ENCODE assay signal across 39 cellular contexts in the genomic region with DNA sequence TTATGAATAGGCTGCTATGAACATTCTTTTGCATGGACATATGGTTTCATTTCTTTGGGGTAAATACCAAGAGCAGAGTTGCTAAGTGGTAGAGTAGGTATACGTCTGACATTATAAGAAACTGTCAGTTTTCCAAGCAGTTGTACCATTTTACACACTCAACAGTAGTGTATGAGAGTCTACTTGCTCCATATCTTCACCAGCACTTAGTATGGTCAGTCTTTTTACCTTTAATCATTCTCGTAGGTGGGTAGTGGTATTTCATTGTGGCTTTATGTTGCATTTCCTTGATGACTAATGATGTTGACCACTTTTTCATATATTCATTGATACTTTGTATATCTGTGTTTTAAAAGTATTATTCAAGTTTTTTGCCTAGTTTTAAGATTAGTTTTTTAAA. TPM values are rescaled to one million over a fixed set of nuclear protein-coding genes. Genes with fewer than 3 reads are reported as not detected.
"Had no signal": no experiment of that assay in that cellular context is flagged by ENCODE, and none has a peak within 500 bp of the region (broad histone marks: within the 10 kb centered on the region; RNA-seq: fewer than 3 reads in every experiment).

No MANE protein-coding gene starts in this region.

- H3K27ac Mint-ChIP-seq: activated naive CD4-positive, alpha-beta T cell treated with anti-CD3 and anti-CD28 coated beads for 36 hours; activated naive CD4-positive, alpha-beta T cell treated with anti-CD3 and anti-CD28 coated beads, Interleukin-2, amount 10 ng/mL, durations not matched to agents 7 days and 5 days; activated naive CD4-positive, alpha-beta T cell treated with anti-CD3 and anti-CD28 coated beads, Interleukin-2, amount 50 U/mL, for 24 hours; activated naive CD4-positive, alpha-beta T cell treated with anti-CD3 and anti-CD28 coated beads, Interleukin-2, amount 50 U/mL, for 72 hours; activated naive CD8-positive, alpha-beta T cell; activated naive CD8-positive, alpha-beta T cell treated with anti-CD3 and anti-CD28 coated beads for 36 hours; activated naive CD8-positive, alpha-beta T cell treated with anti-CD3 and anti-CD28 coated beads, Interleukin-2, amount 10 ng/mL, durations not matched to agents 7 days and 5 days; activated naive CD8-positive, alpha-beta T cell treated with anti-CD3 and anti-CD28 coated beads, Interleukin-2, amount 50 U/mL, for 24 hours; activated T-cell treated with anti-CD3 and anti-CD28 coated beads, Interleukin-2, amount 50 U/mL, for 24 hours; activated T-cell treated with anti-CD3 and anti-CD28 coated beads, Interleukin-2, amount 50 U/mL, for 72 hours; activated T-helper 1 cell treated with anti-CD3 and anti-CD28 coated beads, Interleukin-12 subunit alpha, Interleukin-12 subunit beta, Interleukin-2, Interleukin-4 antibody, amounts not matched to agents 30 ng/mL and 10 ng/mL and 1 ng/mL, durations not matched to agents 14 hours and 24 hours and 36 hours; activated T-helper 17 cell treated with anti-CD3 and anti-CD28 coated beads, Interleukin-2, amount 50 U/mL, for 72 hours; activated T-helper 2 cell treated with anti-CD3 and anti-CD28 coated beads, Interferon-gamma antibody, Interleukin-2, Interleukin-4, amounts not matched to agents 10 μg/mL and 5 μg/mL and 100 μg/mL, durations not matched to agents 14 hours and 24 hours and 36 hours; brain had no signal

- H3K9me3 Mint-ChIP-seq: activated naive CD4-positive, alpha-beta T cell treated with anti-CD3 and anti-CD28 coated beads, Interleukin-2, amount 50 U/mL, for 24 hours; activated naive CD8-positive, alpha-beta T cell treated with anti-CD3 and anti-CD28 coated beads for 36 hours; activated naive CD8-positive, alpha-beta T cell treated with anti-CD3 and anti-CD28 coated beads, Interleukin-2, amount 10 ng/mL, durations not matched to agents 7 days and 5 days; activated T-cell treated with anti-CD3 and anti-CD28 coated beads, Interleukin-2, amount 50 U/mL, for 24 hours; activated T-helper 1 cell treated with anti-CD3 and anti-CD28 coated beads, Interleukin-12 subunit alpha, Interleukin-12 subunit beta, Interleukin-2, Interleukin-4 antibody, amounts not matched to agents 30 ng/mL and 10 ng/mL and 1 ng/mL, durations not matched to agents 14 hours and 24 hours and 36 hours; activated T-helper 2 cell treated with anti-CD3 and anti-CD28 coated beads, Interferon-gamma antibody, Interleukin-2, Interleukin-4, amounts not matched to agents 10 μg/mL and 5 μg/mL and 100 μg/mL, durations not matched to agents 14 hours and 24 hours and 36 hours had no signal

- H3K4me1 ChIP-seq: adrenal gland, breast epithelium had no signal

- DNase-seq: activated effector memory CD4-positive, alpha-beta T cell treated with anti-CD3 and anti-CD28 coated beads, Interleukin-2, amount 50 U/mL, for 16 hours; activated effector memory CD4-positive, alpha-beta T cell treated with Interleukin-2 at 50 U/mL for 16 hours; activated gamma-delta T cell; activated gamma-delta T cell treated with Interleukin-2 at 50 U/mL for 16 hours; activated naive CD4-positive, alpha-beta T cell; activated naive CD4-positive, alpha-beta T cell treated with anti-CD3 and anti-CD28 coated beads for 36 hours; activated naive CD4-positive, alpha-beta T cell treated with anti-CD3 and anti-CD28 coated beads, Interleukin-2, amount 10 ng/mL, durations not matched to agents 7 days and 5 days; activated naive CD4-positive, alpha-beta T cell treated with anti-CD3 and anti-CD28 coated beads, Interleukin-2, amount 50 U/mL, for 16 hours; activated naive CD4-positive, alpha-beta T cell treated with Interleukin-2 at 50 U/mL for 16 hours; activated naive CD8-positive, alpha-beta T cell treated with anti-CD3 and anti-CD28 coated beads for 36 hours; activated naive CD8-positive, alpha-beta T cell treated with anti-CD3 and anti-CD28 coated beads, Interleukin-2, amount 10 ng/mL, durations not matched to agents 7 days and 5 days; activated naive CD8-positive, alpha-beta T cell treated with anti-CD3 and anti-CD28 coated beads, Interleukin-2, amount 50 U/mL, for 24 hours; activated T-cell treated with anti-CD3 and anti-CD28 coated beads, Interleukin-2, amount 50 U/mL, for 1 hour; activated T-cell treated with anti-CD3 and anti-CD28 coated beads, Interleukin-2, amount 50 U/mL, for 24 hours; activated T-cell treated with anti-CD3 and anti-CD28 coated beads, Interleukin-2, amount 50 U/mL, for 4 hours; activated T-cell treated with anti-CD3 and anti-CD28 coated beads, Interleukin-2, amount 50 U/mL, for 48 hours; activated T-cell treated with anti-CD3 and anti-CD28 coated beads, Interleukin-2, amount 50 U/mL, for 72 hours; adrenal gland; amniotic stem cell; amygdala; anterior cingulate cortex; aorta; body of pancreas; brain microvascular endothelial cell; caudate nucleus; central memory CD4-positive, alpha-beta T cell; cerebellar nuclear complex had no signal

- H3K36me3 ChIP-seq: adrenal gland, brain microvascular endothelial cell, breast epithelium, cardiac muscle cell had no signal

- ATAC-seq: activated naive CD4-positive, alpha-beta T cell treated with anti-CD3 and anti-CD28 coated beads, Interleukin-2, amount 50 U/mL, for 72 hours; activated naive CD8-positive, alpha-beta T cell treated with anti-CD3 and anti-CD28 coated beads, Interleukin-2, amount 50 U/mL, for 24 hours; activated T-cell treated with anti-CD3 and anti-CD28 coated beads, Interleukin-2, amount 50 U/mL, for 4 hours; activated T-cell treated with anti-CD3 and anti-CD28 coated beads, Interleukin-2, amount 50 U/mL, for 72 hours; activated T-helper 17 cell treated with anti-CD3 and anti-CD28 coated beads, Interleukin-2, amount 50 U/mL, for 72 hours; body of pancreas had no signal

- H3K4me3 Mint-ChIP-seq: activated naive CD4-positive, alpha-beta T cell treated with anti-CD3 and anti-CD28 coated beads for 36 hours; activated naive CD4-positive, alpha-beta T cell treated with anti-CD3 and anti-CD28 coated beads, Interleukin-2, amount 10 ng/mL, durations not matched to agents 7 days and 5 days; activated naive CD4-positive, alpha-beta T cell treated with anti-CD3 and anti-CD28 coated beads, Interleukin-2, amount 50 U/mL, for 24 hours; activated naive CD8-positive, alpha-beta T cell; activated naive CD8-positive, alpha-beta T cell treated with anti-CD3 and anti-CD28 coated beads for 36 hours; activated naive CD8-positive, alpha-beta T cell treated with anti-CD3 and anti-CD28 coated beads, Interleukin-2, amount 10 ng/mL, durations not matched to agents 7 days and 5 days; activated naive CD8-positive, alpha-beta T cell treated with anti-CD3 and anti-CD28 coated beads, Interleukin-2, amount 50 U/mL, for 24 hours; activated T-cell treated with anti-CD3 and anti-CD28 coated beads, Interleukin-2, amount 50 U/mL, for 24 hours; activated T-cell treated with anti-CD3 and anti-CD28 coated beads, Interleukin-2, amount 50 U/mL, for 4 hours; activated T-cell treated with anti-CD3 and anti-CD28 coated beads, Interleukin-2, amount 50 U/mL, for 72 hours; activated T-helper 1 cell treated with anti-CD3 and anti-CD28 coated beads, Interleukin-12 subunit alpha, Interleukin-12 subunit beta, Interleukin-2, Interleukin-4 antibody, amounts not matched to agents 30 ng/mL and 10 ng/mL and 1 ng/mL, durations not matched to agents 14 hours and 24 hours and 36 hours; activated T-helper 17 cell treated with anti-CD3 and anti-CD28 coated beads, Interleukin-2, amount 50 U/mL, for 72 hours; brain; central memory CD8-positive, alpha-beta T cell had no signal

- H3K9me3 ChIP-seq: adrenal gland, body of pancreas had no signal

- H3K27ac ChIP-seq: adrenal gland, body of pancreas, brain microvascular endothelial cell, breast epithelium, cardiac muscle cell had no signal

- H3K36me3 Mint-ChIP-seq: activated naive CD4-positive, alpha-beta T cell treated with anti-CD3 and anti-CD28 coated beads, Interleukin-2, amount 10 ng/mL, durations not matched to agents 7 days and 5 days; activated naive CD4-positive, alpha-beta T cell treated with anti-CD3 and anti-CD28 coated beads, Interleukin-2, amount 50 U/mL, for 24 hours; activated naive CD4-positive, alpha-beta T cell treated with anti-CD3 and anti-CD28 coated beads, Interleukin-2, amount 50 U/mL, for 72 hours; activated naive CD8-positive, alpha-beta T cell; activated naive CD8-positive, alpha-beta T cell treated with anti-CD3 and anti-CD28 coated beads for 36 hours; activated naive CD8-positive, alpha-beta T cell treated with anti-CD3 and anti-CD28 coated beads, Interleukin-2, amount 10 ng/mL, durations not matched to agents 7 days and 5 days; brain had no signal

- H3K27me3 Mint-ChIP-seq: activated naive CD4-positive, alpha-beta T cell treated with anti-CD3 and anti-CD28 coated beads, Interleukin-2, amount 10 ng/mL, durations not matched to agents 7 days and 5 days; activated naive CD8-positive, alpha-beta T cell treated with anti-CD3 and anti-CD28 coated beads for 36 hours; activated naive CD8-positive, alpha-beta T cell treated with anti-CD3 and anti-CD28 coated beads, Interleukin-2, amount 10 ng/mL, durations not matched to agents 7 days and 5 days; activated naive CD8-positive, alpha-beta T cell treated with anti-CD3 and anti-CD28 coated beads, Interleukin-2, amount 50 U/mL, for 24 hours; activated T-helper 17 cell treated with anti-CD3 and anti-CD28 coated beads, Interleukin-2, amount 50 U/mL, for 72 hours had no signal

- H3K4me3 ChIP-seq: adrenal gland, body of pancreas, breast epithelium, cardiac muscle cell had no signal

- H3K4me1 Mint-ChIP-seq: activated naive CD4-positive, alpha-beta T cell treated with anti-CD3 and anti-CD28 coated beads, Interleukin-2, amount 10 ng/mL, durations not matched to agents 7 days and 5 days; activated naive CD4-positive, alpha-beta T cell treated with anti-CD3 and anti-CD28 coated beads, Interleukin-2, amount 50 U/mL, for 24 hours; activated naive CD8-positive, alpha-beta T cell treated with anti-CD3 and anti-CD28 coated beads for 36 hours; activated naive CD8-positive, alpha-beta T cell treated with anti-CD3 and anti-CD28 coated beads, Interleukin-2, amount 10 ng/mL, durations not matched to agents 7 days and 5 days; activated naive CD8-positive, alpha-beta T cell treated with anti-CD3 and anti-CD28 coated beads, Interleukin-2, amount 50 U/mL, for 24 hours; activated T-helper 17 cell treated with anti-CD3 and anti-CD28 coated beads, Interleukin-2, amount 50 U/mL, for 72 hours; brain; central memory CD8-positive, alpha-beta T cell had no signal

- FAIRE-seq: astrocyte, bronchial epithelial cell had no signal

- H3K27me3 ChIP-seq: adrenal gland, body of pancreas, brain microvascular endothelial cell, breast epithelium, cardiac muscle cell had no signal

RNA-seq across cellular contexts. Expression of gene POU6F2, which starts 45.1 kb away (rescaled TPM):
- total RNA-seq: activated naive CD4-positive, alpha-beta T cell treated with anti-CD3 and anti-CD28 coated beads for 36 hours; activated naive CD8-positive, alpha-beta T cell treated with anti-CD3 and anti-CD28 coated beads for 36 hours; activated T-cell treated with anti-CD3 and anti-CD28 coated beads, Interleukin-2, amount 50 U/mL, for 4 hours; activated T-helper 1 cell treated with anti-CD3 and anti-CD28 coated beads, Interleukin-12 subunit alpha, Interleukin-12 subunit beta, Interleukin-2, Interleukin-4 antibody, amounts not matched to agents 30 ng/mL and 10 ng/mL and 1 ng/mL, durations not matched to agents 14 hours and 24 hours and 36 hours; bronchial epithelial cell had no signal
